ENCODE assay signal across 11 cellular contexts in the genomic region with DNA sequence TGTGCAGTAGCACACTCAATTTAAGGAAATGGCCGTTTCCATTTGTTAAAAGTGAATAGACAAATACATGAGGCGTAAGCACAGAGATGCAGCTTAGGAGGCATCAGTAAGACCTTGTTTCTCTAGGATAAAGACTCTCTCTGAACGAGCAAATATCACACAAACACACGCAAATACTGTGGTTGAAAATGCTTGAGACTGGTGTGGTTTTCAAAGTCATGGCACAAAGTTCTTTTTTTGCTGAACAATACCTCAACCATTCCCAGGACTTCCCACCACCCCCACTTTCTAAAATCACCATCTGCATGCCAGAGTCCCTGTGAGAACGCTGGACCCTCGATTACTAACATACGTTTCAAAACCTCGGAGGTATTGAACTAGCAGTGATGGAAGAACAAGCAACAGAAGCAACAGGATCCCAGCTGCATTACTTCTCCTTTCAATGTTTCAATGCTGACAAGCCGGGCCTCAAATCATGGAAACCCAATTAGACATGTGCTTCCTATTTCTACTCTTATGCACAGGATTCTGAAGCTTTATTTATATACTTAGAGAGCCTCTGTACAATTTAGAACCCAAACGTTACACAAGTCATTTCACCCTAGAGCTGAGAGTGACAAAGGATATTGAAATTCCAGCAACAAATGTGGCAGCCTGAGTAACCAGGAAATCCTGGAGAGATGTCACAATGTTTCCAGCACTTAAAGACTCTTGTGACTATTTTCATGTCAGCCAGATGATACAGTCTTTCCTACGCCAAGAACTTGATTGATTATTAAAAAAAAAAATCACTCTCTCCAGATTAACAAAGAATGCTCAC.
DNase-seq lines count a peak whose midpoint lies in the region; ATAC-seq, FAIRE-seq and TF ChIP-seq lines count a peak whose summit lies in the region.
"Had no signal": no experiment of that assay in that cellular context is flagged by ENCODE, and none has a peak within 500 bp of the region (broad histone marks: within the 10 kb centered on the region; RNA-seq: fewer than 3 reads in every experiment).

No MANE protein-coding gene starts in this region.

- TF ChIP-seq POLR2A in Peyer's patch (IDR thresholded peaks at IDR 0.05), result no peak

- CTCF ChIA-PET in RWPE1 (lab: Yijun Ruan, JAX), result interaction anchor here (0.7 to 0.9 kb wide), 2 partner anchors 11 to 741 kb away, joined by 3 to 5 read pairs; no protein-coding TSS in a partner anchor

- H3K27ac ChIP-seq in thoracic aorta (peak overlapping the region; percentile 89 to 91), Peyer's patch (peak overlapping the region in 1 of 4 donors; percentile 9), RWPE1 (no peak overlapping the region)

- no peaks in the 10 kb centered on the region for H3K36me3 ChIP-seq in MG63
- H3K36me3 ChIP-seq in bronchial epithelial cell (ENCODE audit: control insufficient read depth, insufficient read depth, low read length), result no peaks in the 10 kb centered on the region
- H3K36me3 ChIP-seq in thoracic aorta, result no peaks in the 10 kb centered on the region
- H3K36me3 ChIP-seq in Peyer's patch, result peaks cover 0 to 6% (median 0%) of the 10 kb centered on the region in 3 donors

- H3K4me1 ChIP-seq in thoracic aorta (ENCODE audit: control insufficient read depth in 1 of 2, low read depth in 2 of 2), result peaks cover 25 to 78% of the 10 kb centered on the region in 2 donors
- H3K4me1 ChIP-seq in Peyer's patch, result no peaks in the 10 kb centered on the region

- no peak for ATAC-seq in thoracic aorta (ENCODE audit: insufficient number of reproducible peaks, low FRiP score, low read depth)

- peak overlapping the region; percentile 19 for H3K4me3 ChIP-seq in MG63
- no peak overlapping the region for H3K4me3 ChIP-seq in bronchial epithelial cell (ENCODE audit: low read depth, low read length)
- peak overlapping the region; percentile 47 for H3K4me3 ChIP-seq in thoracic aorta
- no peak overlapping the region for H3K4me3 ChIP-seq in Peyer's patch
- H3K4me3 ChIP-seq: esophagus muscularis mucosa had no signal

- H3K9me3 ChIP-seq in MG63, result no peaks in the 10 kb centered on the region
- H3K9me3 ChIP-seq in thoracic aorta, result no peaks in the 10 kb centered on the region
- H3K9me3 ChIP-seq in Peyer's patch, result no peaks in the 10 kb centered on the region
- H3K9me3 ChIP-seq: esophagus muscularis mucosa had no signal

- H3K27me3 ChIP-seq in MG63 (no peaks in the 10 kb centered on the region), bronchial epithelial cell (ENCODE audit: control insufficient read depth, insufficient read depth, low read length) (no peaks in the 10 kb centered on the region), thoracic aorta (replicated peaks; ENCODE audit: insufficient read depth) (no peaks in the 10 kb centered on the region), Peyer's patch (no peaks in the 10 kb centered on the region)
- H3K27me3 ChIP-seq: esophagus muscularis mucosa had no signal

- no peak for FAIRE-seq in bronchial epithelial cell (lab: Jason Lieb, UNC)

- TF ChIP-seq CTCF in bronchial epithelial cell (IDR thresholded peaks at IDR 0.05; ENCODE audit: insufficient read depth, low read length, severe bottlenecking) (no peak), thoracic aorta (IDR thresholded peaks at IDR 0.05) (no peak), Peyer's patch (IDR thresholded peaks at IDR 0.05) (no peak), RWPE1 (conservative IDR thresholded peaks at IDR 0.05; ENCODE audit: low read depth) (no peak)

- POLR2A ChIA-PET in RWPE1 (lab: Yijun Ruan, JAX; ENCODE audit: low non-redundant PET), result no interaction called here

- DNase-seq in MG63, result no peak
- peak; percentile 29 for DNase-seq in bronchial epithelial cell (ENCODE audit: low read depth)
- peak; percentile 6 for DNase-seq in left kidney (ENCODE audit: low read depth, low spot score)
- DNase-seq in thoracic aorta (ENCODE audit: low spot score), result no peak
- DNase-seq in DMS114 treated with DMSO at 0.1 percent for 48 hours (lab: John Stamatoyannopoulos, UW; ENCODE audit: unreplicated experiment), result no peak
- no peak for DNase-seq in activated CD8-positive, alpha-beta memory T cell treated with anti-CD3 and anti-CD28 coated beads, Interleukin-2, amount 50 U/mL, for 4 hours
- DNase-seq in Peyer's patch, result no peak
- no peak for DNase-seq in RWPE1 (ENCODE audit: low spot score)
- DNase-seq: activated naive CD4-positive, alpha-beta T cell treated with anti-CD3 and anti-CD28 coated beads, Interleukin-2, amount 50 U/mL, for 16 hours; NCI-H146 had no signal

Comparison
In these comparisons a context has a peak if more than half of its experiments do, and no peak if none do; other contexts are left out.
1. DNase-seq: peak in bronchial epithelial cell (single experiment) and left kidney (single experiment); none in MG63 (single experiment), thoracic aorta (single experiment), DMS114 treated with DMSO at 0.1 percent for 48 hours (single experiment), activated CD8-positive, alpha-beta memory T cell treated with anti-CD3 and anti-CD28 coated beads, Interleukin-2, amount 50 U/mL, for 4 hours (single experiment), Peyer's patch (0 of 3) and RWPE1 (single experiment).
2. H3K4me3 ChIP-seq: peak in MG63 (single experiment) and thoracic aorta (single experiment); none in bronchial epithelial cell (single experiment) and Peyer's patch (0 of 4).